ENCODE assay signal across 27 cellular contexts in genomic region chr1:244980605-244981004, GRCh38.
"Had no signal": no experiment of that assay in that cellular context is flagged by ENCODE, and none has a peak within 500 bp of the region (broad histone marks: within the 10 kb centered on the region; RNA-seq: fewer than 3 reads in every experiment).

No MANE protein-coding gene starts in this region.

- ATAC-seq: esophagus mucosa; gastrocnemius medialis; left lobe of liver; naive thymus-derived CD4-positive, alpha-beta T cell; right lobe of liver; stimulated activated naive B cell treated with anti-CD40 and anti-IgM and Interleukin-4, amounts not matched to agents 10 μg/mL and 1 μg/mL and 100 μg/mL, for 72 hours; upper lobe of right lung had no signal

- H3K27ac Mint-ChIP-seq: dendritic cell treated with granulocyte-macrophage colony-stimulating factor and Interleukin-4, amounts not matched to agents 40 ng/mL and 50 ng/mL, for 4 days; endodermal cell; naive thymus-derived CD4-positive, alpha-beta T cell; nephron; neural progenitor cell; progenitor cell of endocrine pancreas; stimulated activated naive B cell treated with anti-CD40 and anti-IgM and Interleukin-4, amounts not matched to agents 10 μg/mL and 1 μg/mL and 100 μg/mL, for 72 hours; stimulated activated naive CD8-positive, alpha-beta T cell treated with anti-CD3 and anti-CD28 coated beads, Interleukin-15, Interleukin-2, amounts not matched to agents 100 ng/mL and 50 ng/mL, for 24 hours had no signal

- H3K4me2 ChIP-seq: neural progenitor cell had no signal

- H3K4me3 ChIP-seq: gastrocnemius medialis, neural progenitor cell, right lobe of liver, suprapubic skin, transverse colon, upper lobe of right lung, uterus had no signal

- H3K27me3 ChIP-seq: gastrocnemius medialis, neural progenitor cell, right lobe of liver, suprapubic skin, transverse colon, upper lobe of right lung, uterus had no signal

- H3K36me3 ChIP-seq: gastrocnemius medialis, neural progenitor cell, right lobe of liver, suprapubic skin, transverse colon, upper lobe of right lung, uterus had no signal

- FAIRE-seq: kidney, small intestine had no signal

- H3K27ac ChIP-seq: epithelial cell of prostate, gastrocnemius medialis, neural progenitor cell, parathyroid adenoma, right lobe of liver, suprapubic skin, transverse colon, upper lobe of right lung, uterus had no signal

- H3K4me1 Mint-ChIP-seq: nephron had no signal

- H3K27me3 Mint-ChIP-seq: dendritic cell treated with granulocyte-macrophage colony-stimulating factor and Interleukin-4, amounts not matched to agents 40 ng/mL and 50 ng/mL, for 4 days; progenitor cell of endocrine pancreas; stimulated activated naive B cell treated with anti-CD40 and anti-IgM and Interleukin-4, amounts not matched to agents 10 μg/mL and 1 μg/mL and 100 μg/mL, for 72 hours; stimulated activated naive CD8-positive, alpha-beta T cell treated with anti-CD3 and anti-CD28 coated beads, Interleukin-15, Interleukin-2, amounts not matched to agents 100 ng/mL and 50 ng/mL, for 24 hours had no signal

- H3K9me3 Mint-ChIP-seq: dendritic cell treated with granulocyte-macrophage colony-stimulating factor and Interleukin-4, amounts not matched to agents 40 ng/mL and 50 ng/mL, for 4 days; naive thymus-derived CD4-positive, alpha-beta T cell; nephron; neural progenitor cell; stimulated activated naive B cell treated with anti-CD40 and anti-IgM and Interleukin-4, amounts not matched to agents 10 μg/mL and 1 μg/mL and 100 μg/mL, for 72 hours; stimulated activated naive CD8-positive, alpha-beta T cell treated with anti-CD3 and anti-CD28 coated beads, Interleukin-15, Interleukin-2, amounts not matched to agents 100 ng/mL and 50 ng/mL, for 24 hours had no signal

- H3K36me3 Mint-ChIP-seq: stimulated activated naive B cell treated with anti-CD40 and anti-IgM and Interleukin-4, amounts not matched to agents 10 μg/mL and 1 μg/mL and 100 μg/mL, for 72 hours had no signal

- DNase-seq: effector CD8-positive, alpha-beta T cell; endodermal cell; foreskin fibroblast; gastrocnemius medialis; head of caudate nucleus; kidney; mesendoderm; midbrain; naive thymus-derived CD4-positive, alpha-beta T cell; right lobe of liver; small intestine; stimulated activated CD4-positive, alpha-beta T cell treated with anti-CD3 and anti-CD28 coated beads, Interleukin-15, amount 100 ng/mL, for 24 hours; stimulated activated CD4-positive, alpha-beta T cell treated with anti-CD3 and anti-CD28 coated beads, Interleukin-2, amount 100 ng/mL, for 48 hours; stimulated activated naive B cell treated with anti-CD40 and anti-IgM and Interleukin-4, amounts not matched to agents 10 μg/mL and 1 μg/mL and 100 μg/mL, for 72 hours; transverse colon; upper lobe of right lung; uterus had no signal

- H3K4me3 Mint-ChIP-seq: dendritic cell treated with granulocyte-macrophage colony-stimulating factor and Interleukin-4, amounts not matched to agents 40 ng/mL and 50 ng/mL, for 4 days; endodermal cell; naive thymus-derived CD4-positive, alpha-beta T cell; nephron; neural progenitor cell; stimulated activated naive B cell treated with anti-CD40 and anti-IgM and Interleukin-4, amounts not matched to agents 10 μg/mL and 1 μg/mL and 100 μg/mL, for 72 hours; stimulated activated naive CD8-positive, alpha-beta T cell treated with anti-CD3 and anti-CD28 coated beads, Interleukin-15, Interleukin-2, amounts not matched to agents 100 ng/mL and 50 ng/mL, for 24 hours had no signal

- H3K4me1 ChIP-seq: gastrocnemius medialis, neural progenitor cell, parathyroid adenoma, right lobe of liver, suprapubic skin, transverse colon, upper lobe of right lung, uterus had no signal

- H3K9me3 ChIP-seq: gastrocnemius medialis, right lobe of liver, suprapubic skin, transverse colon, upper lobe of right lung, uterus had no signal

- H3K9ac ChIP-seq: neural progenitor cell, parathyroid adenoma had no signal
